Comparison of ENCODE assay signal across 1 cellular context in genomic region chr2:73110622-73111299, GRCh38.
TF ChIP-seq lines count a peak whose summit lies in the region.

No MANE protein-coding gene starts in this region.

TF ChIP-seq in WTC11, 78 proteins besides CTCF, POLR2A, EP300 and RAD21 (continued from another document):
- no peak for TF ChIP-seq ARID4B (CRISPR knock-in tag; IDR thresholded peaks at IDR 0.05; ENCODE audit: borderline replicate concordance)
